Comparison of ENCODE assay signal across 9 cellular contexts in genomic region chrX:12814434-12814833, GRCh38. TPM values are rescaled to one million over a fixed set of nuclear protein-coding genes. Genes with fewer than 3 reads are reported as not detected.
DNase-seq lines count a peak whose midpoint lies in the region; ATAC-seq and TF ChIP-seq lines count a peak whose summit lies in the region.
"Had no signal": no experiment of that assay in that cellular context is flagged by ENCODE, and none has a peak within 500 bp of the region (broad histone marks: within the 10 kb centered on the region; RNA-seq: fewer than 3 reads in every experiment).

No MANE protein-coding gene starts in this region.

- intact Hi-C loops in activated T-helper 2 cell treated with anti-CD3 and anti-CD28 coated beads, Interferon-gamma antibody, Interleukin-2, Interleukin-4, amounts not matched to agents 10 μg/mL and 5 μg/mL and 100 μg/mL, durations not matched to agents 14 hours and 24 hours and 36 hours (cut with micrococcal nuclease): loop anchor here (1.0 kb wide), 1 partner anchor 80 kb away; no protein-coding TSS in a partner anchor
- intact Hi-C loops in head of caudate nucleus (cut with DNase I): loop anchor here (10.0 kb wide), 1 partner anchor 80 kb away; no protein-coding TSS in a partner anchor

- H3K27ac Mint-ChIP-seq in activated T-helper 2 cell treated with anti-CD3 and anti-CD28 coated beads, Interferon-gamma antibody, Interleukin-2, Interleukin-4, amounts not matched to agents 10 μg/mL and 5 μg/mL and 100 μg/mL, durations not matched to agents 14 hours and 24 hours and 36 hours: no peak overlapping the region
- H3K27ac Mint-ChIP-seq: activated naive CD4-positive, alpha-beta T cell treated with anti-CD3 and anti-CD28 coated beads, Interleukin-2, amount 50 U/mL, for 72 hours had no signal

- no peak for ATAC-seq in HG02763 (IDR thresholded peaks at IDR 0.05; ENCODE audit: unreplicated experiment)
- ATAC-seq: activated naive CD4-positive, alpha-beta T cell treated with anti-CD3 and anti-CD28 coated beads, Interleukin-2, amount 50 U/mL, for 72 hours had no signal

- H3K27me3 Mint-ChIP-seq in activated T-helper 2 cell treated with anti-CD3 and anti-CD28 coated beads, Interferon-gamma antibody, Interleukin-2, Interleukin-4, amounts not matched to agents 10 μg/mL and 5 μg/mL and 100 μg/mL, durations not matched to agents 14 hours and 24 hours and 36 hours (ENCODE audit: low read depth): no peaks in the 10 kb centered on the region

- H3K4me1 Mint-ChIP-seq in activated T-helper 2 cell treated with anti-CD3 and anti-CD28 coated beads, Interferon-gamma antibody, Interleukin-2, Interleukin-4, amounts not matched to agents 10 μg/mL and 5 μg/mL and 100 μg/mL, durations not matched to agents 14 hours and 24 hours and 36 hours (ENCODE audit: low read depth): peaks cover 18% of the 10 kb centered on the region

- DNase-seq in NCI-H2171 treated with DMSO at 0.1 percent for 48 hours (lab: John Stamatoyannopoulos, UW): peak; percentile 7
- no peak for DNase-seq in NCI-H2171 (lab: John Stamatoyannopoulos, UW)
- DNase-seq in GM20000 (ENCODE audit: low spot score): peak; percentile 37
- peak; percentile 15 for DNase-seq in NCI-H2107 (lab: John Stamatoyannopoulos, UW)
- peak; percentile 24 for DNase-seq in activated T-helper 2 cell treated with anti-CD3 and anti-CD28 coated beads, Interferon-gamma antibody, Interleukin-2, Interleukin-4, amounts not matched to agents 10 μg/mL and 5 μg/mL and 100 μg/mL, durations not matched to agents 14 hours and 24 hours and 36 hours (ENCODE audit: low spot score)
- peak in 28 of 42 donors; percentile 13 to 68 (median 50) for DNase-seq in head of caudate nucleus
- peak; percentile 4 for DNase-seq in stimulated activated CD8-positive, alpha-beta memory T cell treated with anti-CD3 and anti-CD28 coated beads, Interleukin-12 subunit alpha, Interleukin-12 subunit beta, amount 100 ng/mL, for 1 hour (ENCODE audit: low read depth)

- TF ChIP-seq CTCF in GM20000 (IDR thresholded peaks at IDR 0.05; ENCODE audit: extremely low read depth, missing control alignments): no peak

- peaks cover 52% of the 10 kb centered on the region for H3K36me3 Mint-ChIP-seq in activated T-helper 2 cell treated with anti-CD3 and anti-CD28 coated beads, Interferon-gamma antibody, Interleukin-2, Interleukin-4, amounts not matched to agents 10 μg/mL and 5 μg/mL and 100 μg/mL, durations not matched to agents 14 hours and 24 hours and 36 hours (ENCODE audit: low read depth)

- H3K4me3 Mint-ChIP-seq in activated T-helper 2 cell treated with anti-CD3 and anti-CD28 coated beads, Interferon-gamma antibody, Interleukin-2, Interleukin-4, amounts not matched to agents 10 μg/mL and 5 μg/mL and 100 μg/mL, durations not matched to agents 14 hours and 24 hours and 36 hours (ENCODE audit: low read depth): no peak overlapping the region

- H3K9me3 Mint-ChIP-seq in activated T-helper 2 cell treated with anti-CD3 and anti-CD28 coated beads, Interferon-gamma antibody, Interleukin-2, Interleukin-4, amounts not matched to agents 10 μg/mL and 5 μg/mL and 100 μg/mL, durations not matched to agents 14 hours and 24 hours and 36 hours: no peaks in the 10 kb centered on the region
- H3K9me3 Mint-ChIP-seq: activated naive CD4-positive, alpha-beta T cell treated with anti-CD3 and anti-CD28 coated beads, Interleukin-2, amount 50 U/mL, for 72 hours had no signal

RNA-seq across cellular contexts. Expression of gene PRPS2, which starts 23.2 kb away (rescaled TPM):
- total RNA-seq in activated T-helper 2 cell treated with anti-CD3 and anti-CD28 coated beads, Interferon-gamma antibody, Interleukin-2, Interleukin-4, amounts not matched to agents 10 μg/mL and 5 μg/mL and 100 μg/mL, durations not matched to agents 14 hours and 24 hours and 36 hours: 91.8 and 96.5 TPM in 2 replicates

RNA-seq across cellular contexts. Expression of gene TLR7, which starts 52.4 kb away (rescaled TPM):
- 0.11 TPM in 1 of 2 replicates, not detected in the other for total RNA-seq in activated T-helper 2 cell treated with anti-CD3 and anti-CD28 coated beads, Interferon-gamma antibody, Interleukin-2, Interleukin-4, amounts not matched to agents 10 μg/mL and 5 μg/mL and 100 μg/mL, durations not matched to agents 14 hours and 24 hours and 36 hours
